8 cellular contexts compared by ENCODE assay signal in the genomic region with DNA sequence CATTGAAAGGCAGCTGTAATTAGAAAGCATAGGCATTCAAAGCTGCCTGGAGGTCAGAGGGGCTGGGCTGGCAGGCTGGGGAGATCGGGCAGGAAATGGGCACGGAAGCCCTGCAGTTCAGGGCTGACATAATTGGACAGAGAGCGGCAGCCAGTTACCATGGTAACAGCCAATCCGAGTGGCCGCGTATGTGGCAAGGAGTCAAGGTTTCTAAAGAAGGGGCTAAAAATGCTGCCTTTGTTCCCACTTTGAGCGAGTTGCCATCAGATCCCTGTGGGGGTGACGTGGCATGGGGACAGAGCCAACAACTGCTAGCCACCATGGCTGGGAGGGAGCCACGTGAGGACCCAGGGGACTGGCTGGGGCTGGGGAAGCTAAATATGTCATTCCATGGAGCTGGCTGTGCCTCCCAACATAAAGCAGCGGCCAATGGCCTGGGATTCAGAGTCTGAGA. TPM values are rescaled to one million over a fixed set of nuclear protein-coding genes. Genes with fewer than 3 reads are reported as not detected.
DNase-seq lines count a peak whose midpoint lies in the region; ATAC-seq lines count a peak whose summit lies in the region.

No MANE protein-coding gene starts in this region.

- ATAC-seq in natural killer cell treated with Interleukin-12 subunit alpha and Interleukin-12 subunit beta and Interleukin-15 and Interleukin-18, amount 100 ng/mL, for 72 hours, result peak; percentile 68 to 70
- no peak for ATAC-seq in GM19035 (IDR thresholded peaks at IDR 0.05; ENCODE audit: unreplicated experiment)

- peaks cover 8 to 13% of the 10 kb centered on the region in 2 donors for H3K4me1 Mint-ChIP-seq in natural killer cell treated with Interleukin-12 subunit alpha and Interleukin-12 subunit beta and Interleukin-15 and Interleukin-18, amount 100 ng/mL, for 72 hours (ENCODE audit: low read depth in 2 of 2)

- DNase-seq in DMS 273 (lab: John Stamatoyannopoulos, UW; ENCODE audit: unreplicated experiment) (peak; percentile 92), NCI-H146 treated with DMSO at 0.1 percent for 48 hours (lab: John Stamatoyannopoulos, UW; ENCODE audit: unreplicated experiment) (peak; percentile 38), fibroblast of peridontal ligament (ENCODE audit: extremely low read depth) (peak; percentile 86), NCI-H226 (no peak), SIG-M5 treated with dmso at 0.1 percent for 504 hours (lab: John Stamatoyannopoulos, UW; ENCODE audit: unreplicated experiment) (no peak)
- peak; percentile 29 for DNase-seq in activated T-cell treated with anti-CD3 and anti-CD28 coated beads, Interleukin-2, amount 50 U/mL, for 1 hour
- DNase-seq in natural killer cell treated with Interleukin-12 subunit alpha and Interleukin-12 subunit beta and Interleukin-15 and Interleukin-18, amount 100 ng/mL, for 72 hours (ENCODE audit: low spot score), result no peak

- peak overlapping the region in 1 of 2 donors; percentile 51 for H3K27ac Mint-ChIP-seq in natural killer cell treated with Interleukin-12 subunit alpha and Interleukin-12 subunit beta and Interleukin-15 and Interleukin-18, amount 100 ng/mL, for 72 hours

- H3K36me3 Mint-ChIP-seq in natural killer cell treated with Interleukin-12 subunit alpha and Interleukin-12 subunit beta and Interleukin-15 and Interleukin-18, amount 100 ng/mL, for 72 hours, result no peaks in the 10 kb centered on the region

- H3K4me3 Mint-ChIP-seq in natural killer cell treated with Interleukin-12 subunit alpha and Interleukin-12 subunit beta and Interleukin-15 and Interleukin-18, amount 100 ng/mL, for 72 hours, result peak overlapping the region; percentile 41

- H3K27me3 Mint-ChIP-seq in natural killer cell treated with Interleukin-12 subunit alpha and Interleukin-12 subunit beta and Interleukin-15 and Interleukin-18, amount 100 ng/mL, for 72 hours, result peaks cover 12 to 13% of the 10 kb centered on the region in 2 donors

- H3K9me3 Mint-ChIP-seq in natural killer cell treated with Interleukin-12 subunit alpha and Interleukin-12 subunit beta and Interleukin-15 and Interleukin-18, amount 100 ng/mL, for 72 hours, result no peaks in the 10 kb centered on the region

RNA-seq across cellular contexts. Expression of a gene that starts 44.7 kb away (rescaled TPM):
- total RNA-seq in natural killer cell treated with Interleukin-12 subunit alpha and Interleukin-12 subunit beta and Interleukin-15 and Interleukin-18, amount 100 ng/mL, for 72 hours, result 10 to 100 TPM; 24.2 to 24.4 TPM

RNA-seq across cellular contexts. Expression of a gene that starts 51.1 kb away (rescaled TPM):
- 1 to 10 TPM; 9.0 to 9.6 TPM for total RNA-seq in natural killer cell treated with Interleukin-12 subunit alpha and Interleukin-12 subunit beta and Interleukin-15 and Interleukin-18, amount 100 ng/mL, for 72 hours

Comparison
In these comparisons a context has a peak if more than half of its experiments do, and no peak if none do; other contexts are left out.
1. DNase-seq: peak in DMS 273 (single experiment), NCI-H146 treated with DMSO at 0.1 percent for 48 hours (single experiment), activated T-cell treated with anti-CD3 and anti-CD28 coated beads, Interleukin-2, amount 50 U/mL, for 1 hour (single experiment) and fibroblast of peridontal ligament (single experiment); none in natural killer cell treated with Interleukin-12 subunit alpha and Interleukin-12 subunit beta and Interleukin-15 and Interleukin-18, amount 100 ng/mL, for 72 hours (single experiment), NCI-H226 (single experiment) and SIG-M5 treated with dmso at 0.1 percent for 504 hours (single experiment).